Comparison of ENCODE assay signal across 8 cellular contexts in genomic region chr9:89605181-89606048, GRCh38. TPM values are rescaled to one million over a fixed set of nuclear protein-coding genes. Genes with fewer than 3 reads are reported as not detected.
DNase-seq lines count a peak whose midpoint lies in the region; ATAC-seq and TF ChIP-seq lines count a peak whose summit lies in the region.

No MANE protein-coding gene starts in this region.

- H2AFZ ChIP-seq in neuronal stem cell (ENCODE audit: low read length): peak overlapping the region; percentile 71

- peaks cover 28% of the 10 kb centered on the region for H3K27me3 Mint-ChIP-seq in glutamatergic neuron (ENCODE audit: unreplicated experiment)

- peak; percentile 19 for DNase-seq in NCI-H2196 (lab: John Stamatoyannopoulos, UW; ENCODE audit: unreplicated experiment)
- DNase-seq in NCI-H2196 treated with DMSO at 0.1 percent for 48 hours (lab: John Stamatoyannopoulos, UW; ENCODE audit: unreplicated experiment): no peak
- peak; percentile 52 for DNase-seq in RPMI8226
- DNase-seq in activated naive CD4-positive, alpha-beta T cell treated with anti-CD3 and anti-CD28 coated beads, Interleukin-2, amount 50 U/mL, for 16 hours: peak; percentile 67
- peak; percentile 52 for DNase-seq in glutamatergic neuron
- DNase-seq in neuronal stem cell (ENCODE audit: low spot score): peak; percentile 33
- DNase-seq in thyroid gland: peak; percentile 72 to 77

- peak overlapping the region; percentile 98 for H3K4me3 Mint-ChIP-seq in glutamatergic neuron (ENCODE audit: unreplicated experiment)

- no CpG with 5 or more reads among the region's 85 CpGs for WGBS in neuronal stem cell (ENCODE audit: extremely low coverage in 2 of 2, insufficient read length in 2 of 2, insufficient replicate concordance in 1 of 2), 2 donors
- 2 to 4% methylated on average over 14 to 56 of the region's 85 CpGs for WGBS in thyroid gland, 2 donors

- H2AK5ac ChIP-seq in neuronal stem cell (ENCODE audit: low read depth, low read length): peak overlapping the region; percentile 38

- no peak overlapping the region for H4K8ac ChIP-seq in neuronal stem cell (ENCODE audit: low read depth, low read length)

- peaks cover 37% of the 10 kb centered on the region for H3K4me1 Mint-ChIP-seq in glutamatergic neuron (ENCODE audit: low read depth, unreplicated experiment)

- H3K27ac ChIP-seq in neuronal stem cell (replicated peaks; ENCODE audit: low read length) (no peak overlapping the region), thyroid gland (peak overlapping the region; percentile 94 to 97 (median 94))

- TF ChIP-seq POLR2A in thyroid gland (IDR thresholded peaks at IDR 0.05): no peak

- H3K36me3 Mint-ChIP-seq in glutamatergic neuron (ENCODE audit: unreplicated experiment): no peaks in the 10 kb centered on the region

- no peaks in the 10 kb centered on the region for H3K36me3 ChIP-seq in neuronal stem cell (replicated peaks in 1 of 2; ENCODE audit: control insufficient read depth in 2 of 2, insufficient read depth in 2 of 2, low read length in 2 of 2)
- no peaks in the 10 kb centered on the region for H3K36me3 ChIP-seq in thyroid gland

- H2BK15ac ChIP-seq in neuronal stem cell (ENCODE audit: low read length): no peak overlapping the region

- H3K23ac ChIP-seq in neuronal stem cell (ENCODE audit: low read depth, low read length, poor library complexity): peak overlapping the region; percentile 100

- H2BK5ac ChIP-seq in neuronal stem cell (ENCODE audit: low read length): peak overlapping the region; percentile 25

- intact Hi-C loops in thyroid gland (cut with DNase I): no loop called here

- H3K9me3 ChIP-seq in neuronal stem cell (replicated peaks in 1 of 2; ENCODE audit: control insufficient read depth in 2 of 2, insufficient read depth in 1 of 2, low read depth in 1 of 2, low read length in 2 of 2) (no peaks in the 10 kb centered on the region), thyroid gland (no peaks in the 10 kb centered on the region)

- H3K27me3 ChIP-seq in neuronal stem cell (ENCODE audit: control insufficient read depth in 3 of 3, insufficient read depth in 3 of 3, low read depth in 1 of 3, low read length in 3 of 3) (peaks cover 5 to 80% (median 24%) of the 10 kb centered on the region in 3 experiments), thyroid gland (no peaks in the 10 kb centered on the region)

- peak overlapping the region; percentile 97 for H3K9ac ChIP-seq in neuronal stem cell (ENCODE audit: low read depth, low read length, poor library complexity)

- peaks cover 35% of the 10 kb centered on the region for H3K9me3 Mint-ChIP-seq in glutamatergic neuron (ENCODE audit: unreplicated experiment)

- H4K91ac ChIP-seq in neuronal stem cell (ENCODE audit: low read depth, low read length, poor library complexity): no peak overlapping the region

- H2BK120ac ChIP-seq in neuronal stem cell (ENCODE audit: low read depth, low read length): no peak overlapping the region

- TF ChIP-seq CTCF in glutamatergic neuron (IDR thresholded peaks at IDR 0.05; ENCODE audit: partially characterized antibody, unreplicated experiment): no peak
- TF ChIP-seq CTCF in thyroid gland (IDR thresholded peaks at IDR 0.05): peak in 1 of 6 experiments; percentile 4

- H3K14ac ChIP-seq in neuronal stem cell (ENCODE audit: low read length): peak overlapping the region; percentile 22

- no peak for ATAC-seq in HG03469 (IDR thresholded peaks at IDR 0.05; ENCODE audit: unreplicated experiment)

- H3K4me1 ChIP-seq in neuronal stem cell (ENCODE audit: control insufficient read depth in 2 of 2, insufficient read depth in 1 of 2, low read depth in 1 of 2, low read length in 2 of 2) (peaks cover 19 to 34% of the 10 kb centered on the region in 2 donors), thyroid gland (peaks cover 23 to 30% of the 10 kb centered on the region in 2 donors)

- no peak overlapping the region for H3K4ac ChIP-seq in neuronal stem cell (ENCODE audit: low read length)

- peak overlapping the region; percentile 99 for H3K27ac Mint-ChIP-seq in glutamatergic neuron (ENCODE audit: unreplicated experiment)

- H3K79me1 ChIP-seq in neuronal stem cell (ENCODE audit: low read depth, low read length): no peaks in the 10 kb centered on the region

- peak overlapping the region; percentile 97 for H3K4me2 ChIP-seq in neuronal stem cell (ENCODE audit: insufficient read depth, low read length, poor library complexity, severe bottlenecking)

- H2BK12ac ChIP-seq in neuronal stem cell (ENCODE audit: low read length): no peak overlapping the region

- H3K18ac ChIP-seq in neuronal stem cell (ENCODE audit: low read length): peak overlapping the region; percentile 94

- H3K4me3 ChIP-seq in neuronal stem cell (ENCODE audit: low read length in 2 of 2) (peak overlapping the region; percentile 70 to 78), thyroid gland (replicated peaks in 1 of 3) (peak overlapping the region; percentile 7 to 75 (median 65))

RNA-seq across cellular contexts. Expression of gene GADD45G, which starts 0.6 kb away (rescaled TPM):
- total RNA-seq in glutamatergic neuron (ENCODE audit: unreplicated experiment) (124 TPM), thyroid gland (10 to 100 TPM in 3 of 4 donors, 1 to 10 TPM in 1; 8.3 to 27.2 (median 14.4) TPM)
- polyA plus RNA-seq in neuronal stem cell (2013, experiment 1 of 2): 0.79 TPM
- polyA plus RNA-seq in neuronal stem cell (2013, experiment 2 of 2): 0.61 TPM
